In genomic region chr16:81624718-81625543, GRCh38 we compare ENCODE assay signal across 7 cellular contexts.
DNase-seq lines count a peak whose midpoint lies in the region; ATAC-seq and TF ChIP-seq lines count a peak whose summit lies in the region.

No MANE protein-coding gene starts in this region.

- H3K9me3 ChIP-seq in skeletal muscle tissue (ENCODE audit: control insufficient read depth in 3 of 3, low read length in 3 of 3) = no peaks in the 10 kb centered on the region

- peak overlapping the region; percentile 16 for H3K27ac ChIP-seq in skeletal muscle tissue (ENCODE audit: low read depth, low read length)

- peaks cover 0 to 6% (median 0%) of the 10 kb centered on the region in 3 donors for H3K36me3 ChIP-seq in skeletal muscle tissue (ENCODE audit: control insufficient read depth in 3 of 3, insufficient read depth in 3 of 3, low read length in 3 of 3)

- H3K4me3 ChIP-seq in epithelial cell of esophagus (ENCODE audit: low read length) = no peak overlapping the region
- H3K4me3 ChIP-seq in skeletal muscle tissue (ENCODE audit: low read length in 3 of 3) = no peak overlapping the region

- DNase-seq in M059J (ENCODE audit: low read depth) (peak; percentile 78), epithelial cell of esophagus (ENCODE audit: low read depth) (peak; percentile 57), pons (ENCODE audit: low spot score) (no peak), NCI-H526 treated with DMSO at 0.1 percent for 48 hours (lab: John Stamatoyannopoulos, UW) (no peak), MV-4-11 (lab: John Stamatoyannopoulos, UW) (no peak)

- no peak for TF ChIP-seq CTCF in epithelial cell of esophagus (IDR thresholded peaks at IDR 0.05; ENCODE audit: insufficient read depth, low read depth, low read length, missing control alignments)

- H3K27me3 ChIP-seq in skeletal muscle tissue (ENCODE audit: control insufficient read depth in 3 of 3, insufficient read depth in 3 of 3, low read length in 3 of 3) = no peaks in the 10 kb centered on the region

- ATAC-seq in GM19025 (IDR thresholded peaks at IDR 0.05; ENCODE audit: low read depth, unreplicated experiment) = peak; percentile 51

- no peak overlapping the region for H3K9ac ChIP-seq in skeletal muscle tissue (ENCODE audit: low read depth in 1 of 3, low read length in 3 of 3)

- H3K4me1 ChIP-seq in skeletal muscle tissue (ENCODE audit: control insufficient read depth in 3 of 3, insufficient read depth in 3 of 3, low read length in 3 of 3) = peaks cover 9 to 10% (median 10%) of the 10 kb centered on the region in 3 donors

Comparison
In these comparisons a context has a peak if more than half of its experiments do, and no peak if none do; other contexts are left out.
1. DNase-seq: peak in M059J (single experiment) and epithelial cell of esophagus (single experiment); none in pons (single experiment), NCI-H526 treated with DMSO at 0.1 percent for 48 hours (single experiment) and MV-4-11 (single experiment).